23 cellular contexts compared by ENCODE assay signal in the genomic region with DNA sequence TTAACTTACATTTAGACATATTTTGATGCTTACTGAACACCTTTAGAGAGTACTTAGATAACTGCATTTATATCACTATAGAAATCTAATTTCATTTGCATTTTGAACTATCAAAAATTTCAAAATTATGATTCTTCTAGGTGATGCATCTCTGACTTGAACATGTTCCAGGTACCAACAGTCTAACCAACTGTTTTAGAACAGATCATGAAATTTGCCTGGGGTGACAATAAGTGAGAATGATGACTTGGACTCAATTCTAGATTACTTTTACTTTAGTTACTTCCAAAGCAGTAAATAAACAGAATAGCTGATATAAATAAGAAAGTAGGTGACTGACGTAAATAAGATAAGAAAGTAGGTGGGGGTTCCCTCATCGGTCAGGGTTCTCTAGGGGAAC.
"Had no signal": no experiment of that assay in that cellular context is flagged by ENCODE, and none has a peak within 500 bp of the region (broad histone marks: within the 10 kb centered on the region; RNA-seq: fewer than 3 reads in every experiment).

No MANE protein-coding gene starts in this region.

- H3K9me3 ChIP-seq: esophagus squamous epithelium, gastrocnemius medialis, heart right ventricle, left lung, lower lobe of right lung, mucosa of descending colon had no signal

- H3K27ac ChIP-seq: epithelial cell of prostate, esophagus squamous epithelium, gastrocnemius medialis, heart right ventricle, left lung, lower lobe of right lung had no signal

- H3K4me3 ChIP-seq: esophagus squamous epithelium, gastrocnemius medialis, heart right ventricle, left lung, lower lobe of right lung, mucosa of descending colon had no signal

- H3K27me3 ChIP-seq: esophagus squamous epithelium, gastrocnemius medialis, heart right ventricle, left lung had no signal

- H3K36me3 ChIP-seq: esophagus squamous epithelium, gastrocnemius medialis, heart right ventricle, left lung, lower lobe of right lung had no signal

- ATAC-seq: effector memory CD8-positive, alpha-beta T cell; esophagus mucosa; gastrocnemius medialis; heart right ventricle; left cardiac atrium; left lung; left ventricle myocardium superior; lower lobe of right lung; mucosa of descending colon; naive thymus-derived CD8-positive, alpha-beta T cell had no signal

- DNase-seq: cortex of kidney; effector CD8-positive, alpha-beta T cell; effector memory CD8-positive, alpha-beta T cell; endodermal cell; erythroblast; esophagus squamous epithelium; foreskin fibroblast; foreskin melanocyte; gastrocnemius medialis; glutamatergic neuron; head of caudate nucleus; heart right ventricle; hippocampal formation; left cardiac atrium; left lung; left ventricle myocardium superior; lower lobe of right lung; mesenchymal stem cell; mucosa of descending colon; naive B cell; naive thymus-derived CD8-positive, alpha-beta T cell had no signal
